7 cellular contexts compared by ENCODE assay signal in genomic region chr11:62552465-62552782, GRCh38. TPM values are rescaled to one million over a fixed set of nuclear protein-coding genes. Genes with fewer than 3 reads are reported as not detected.
DNase-seq lines count a peak whose midpoint lies in the region; ATAC-seq and TF ChIP-seq lines count a peak whose summit lies in the region.

No MANE protein-coding gene starts in this region.

- H3K4me1 Mint-ChIP-seq in activated CD4-positive, alpha-beta memory T cell treated with anti-CD3 and anti-CD28 coated beads for 36 hours (ENCODE audit: low read depth), result peaks cover 88% of the 10 kb centered on the region
- H3K4me1 Mint-ChIP-seq in stimulated activated naive B cell treated with anti-CD40 and anti-IgM and Interleukin-4, amounts not matched to agents 10 μg/mL and 1 μg/mL and 100 μg/mL, for 72 hours, result peaks cover 78 to 88% of the 10 kb centered on the region in 2 donors

- intact Hi-C loops in activated CD4-positive, alpha-beta memory T cell treated with anti-CD3 and anti-CD28 coated beads for 36 hours (cut with micrococcal nuclease), result loop anchor here (1.0 to 5.0 kb wide), 2 partner anchors 8 to 585 kb away; partner anchors contain the start of gene FTH1
- intact Hi-C loops in left ventricle myocardium inferior (cut with micrococcal nuclease), result no loop called here

- no peaks in the 10 kb centered on the region for H3K9me3 ChIP-seq in HUES48 (ENCODE audit: control insufficient read depth, insufficient read depth, low read length)
- H3K9me3 ChIP-seq in left ventricle myocardium inferior (replicated peaks), result no peaks in the 10 kb centered on the region
- H3K9me3 ChIP-seq in Karpas-422 (ENCODE audit: low read length), result no peaks in the 10 kb centered on the region

- POLR2A ChIA-PET in activated CD4-positive, alpha-beta memory T cell treated with anti-CD3 and anti-CD28 coated beads for 36 hours (lab: Charles Lee), result interaction anchor here (0.7 to 9.1 kb wide), 11 partner anchors 8 to 328 kb away, joined by 3 to 188 read pairs (median 7); partner anchors contain the start of genes AHNAK, C11orf98, CSKMT and EEF1G

- TF ChIP-seq CTCF in left ventricle myocardium inferior (IDR thresholded peaks at IDR 0.05; ENCODE audit: borderline replicate concordance), result no peak

- ATAC-seq in stimulated activated naive B cell treated with anti-CD40 and anti-IgM and Interleukin-4, amounts not matched to agents 10 μg/mL and 1 μg/mL and 100 μg/mL, for 72 hours (replicated peaks), result no peak
- no peak for ATAC-seq in GM19452 (IDR thresholded peaks at IDR 0.05; ENCODE audit: unreplicated experiment)

- H3K4me1 ChIP-seq in HUES48 (ENCODE audit: control insufficient read depth, insufficient read depth, low read length) (peaks cover 52% of the 10 kb centered on the region), left ventricle myocardium inferior (peaks cover 100% of the 10 kb centered on the region), Karpas-422 (ENCODE audit: low read length) (peaks cover 39% of the 10 kb centered on the region)

- DNase-seq in activated CD4-positive, alpha-beta memory T cell treated with anti-CD3 and anti-CD28 coated beads for 36 hours, result no peak
- peak; percentile 26 for DNase-seq in left ventricle myocardium inferior
- DNase-seq in stimulated activated naive B cell treated with anti-CD40 and anti-IgM and Interleukin-4, amounts not matched to agents 10 μg/mL and 1 μg/mL and 100 μg/mL, for 72 hours, result no peak
- DNase-seq in Karpas-422, result no peak
- no peak for DNase-seq in stimulated activated CD4-positive, alpha-beta T cell treated with anti-CD3 and anti-CD28 coated beads, Interleukin-1b, Interleukin-23, amount 100 ng/mL, for 48 hours

- H3K27me3 Mint-ChIP-seq in activated CD4-positive, alpha-beta memory T cell treated with anti-CD3 and anti-CD28 coated beads for 36 hours, result peaks cover 2% of the 10 kb centered on the region
- no peaks in the 10 kb centered on the region for H3K27me3 Mint-ChIP-seq in stimulated activated naive B cell treated with anti-CD40 and anti-IgM and Interleukin-4, amounts not matched to agents 10 μg/mL and 1 μg/mL and 100 μg/mL, for 72 hours

- peaks cover 9% of the 10 kb centered on the region for H3K36me3 ChIP-seq in HUES48 (ENCODE audit: control insufficient read depth, insufficient read depth, low read length)
- H3K36me3 ChIP-seq in left ventricle myocardium inferior, result peaks cover 4% of the 10 kb centered on the region
- no peaks in the 10 kb centered on the region for H3K36me3 ChIP-seq in Karpas-422 (ENCODE audit: insufficient read depth, low read length)

- H3K4me3 Mint-ChIP-seq in activated CD4-positive, alpha-beta memory T cell treated with anti-CD3 and anti-CD28 coated beads for 36 hours, result peak overlapping the region; percentile 33
- H3K4me3 Mint-ChIP-seq in stimulated activated naive B cell treated with anti-CD40 and anti-IgM and Interleukin-4, amounts not matched to agents 10 μg/mL and 1 μg/mL and 100 μg/mL, for 72 hours, result peak overlapping the region; percentile 34 to 67

- H3K79me2 ChIP-seq in Karpas-422 (ENCODE audit: low read length), result no peaks in the 10 kb centered on the region

- peak overlapping the region; percentile 85 for H3K27ac Mint-ChIP-seq in activated CD4-positive, alpha-beta memory T cell treated with anti-CD3 and anti-CD28 coated beads for 36 hours
- H3K27ac Mint-ChIP-seq in stimulated activated naive B cell treated with anti-CD40 and anti-IgM and Interleukin-4, amounts not matched to agents 10 μg/mL and 1 μg/mL and 100 μg/mL, for 72 hours, result peak overlapping the region; percentile 98

- H2AFZ ChIP-seq in Karpas-422 (ENCODE audit: low read length), result no peak overlapping the region

- H3K9ac ChIP-seq in HUES48 (ENCODE audit: low read depth, low read length) (no peak overlapping the region), Karpas-422 (ENCODE audit: low read length) (no peak overlapping the region)

- H4K20me1 ChIP-seq in Karpas-422 (ENCODE audit: insufficient read depth, low read depth, low read length), result peaks cover 4% of the 10 kb centered on the region; the same call in 1 of the 2 replicates

- H3K27me3 ChIP-seq in HUES48 (ENCODE audit: control insufficient read depth, insufficient read depth, low read length) (peaks cover 18% of the 10 kb centered on the region), left ventricle myocardium inferior (ENCODE audit: low read depth) (no peaks in the 10 kb centered on the region), Karpas-422 (ENCODE audit: low read length) (no peaks in the 10 kb centered on the region)

- CTCF ChIA-PET in activated CD4-positive, alpha-beta memory T cell treated with anti-CD3 and anti-CD28 coated beads for 36 hours (lab: Charles Lee), result interaction anchor here (0.6 to 6.7 kb wide), 7 partner anchors 8 to 329 kb away, joined by 3 to 123 read pairs (median 9); no protein-coding TSS in a partner anchor

- H3K9me2 ChIP-seq in Karpas-422 (replicated peaks; ENCODE audit: insufficient read depth, low read length), result no peaks in the 10 kb centered on the region

- peaks cover 4% of the 10 kb centered on the region for H3K36me3 Mint-ChIP-seq in activated CD4-positive, alpha-beta memory T cell treated with anti-CD3 and anti-CD28 coated beads for 36 hours
- peaks cover 7 to 21% of the 10 kb centered on the region in 2 donors for H3K36me3 Mint-ChIP-seq in stimulated activated naive B cell treated with anti-CD40 and anti-IgM and Interleukin-4, amounts not matched to agents 10 μg/mL and 1 μg/mL and 100 μg/mL, for 72 hours

- H3K27ac ChIP-seq in HUES48 (ENCODE audit: low read depth, low read length), result peak overlapping the region; percentile 93
- H3K27ac ChIP-seq in left ventricle myocardium inferior (replicated peaks), result peak overlapping the region; percentile 94
- no peak overlapping the region for H3K27ac ChIP-seq in Karpas-422 (ENCODE audit: low read length)

- H3K4me3 ChIP-seq in HUES48 (ENCODE audit: low read depth, low read length) (peak overlapping the region; percentile 38; the same call in 1 of the 2 replicates), left ventricle myocardium inferior (peak overlapping the region; percentile 49), Karpas-422 (ENCODE audit: low read length) (no peak overlapping the region)

- H3K4me2 ChIP-seq in Karpas-422 (ENCODE audit: low read depth, low read length, poor library complexity, severe bottlenecking), result no peak overlapping the region

- H3K9me3 Mint-ChIP-seq in activated CD4-positive, alpha-beta memory T cell treated with anti-CD3 and anti-CD28 coated beads for 36 hours, result no peaks in the 10 kb centered on the region
- peaks cover 2 to 4% of the 10 kb centered on the region in 2 donors for H3K9me3 Mint-ChIP-seq in stimulated activated naive B cell treated with anti-CD40 and anti-IgM and Interleukin-4, amounts not matched to agents 10 μg/mL and 1 μg/mL and 100 μg/mL, for 72 hours

RNA-seq across cellular contexts. Expression of gene AHNAK, which starts 5.8 kb away (rescaled TPM):
- total RNA-seq in activated CD4-positive, alpha-beta memory T cell treated with anti-CD3 and anti-CD28 coated beads for 36 hours, result 10 to 100 TPM; 83.7 to 85.2 TPM
- 290 TPM for total RNA-seq in left ventricle myocardium inferior
- total RNA-seq in Karpas-422 (2014; rRNA removed; shearing (Covaris generic); ENCODE audit: low replicate concordance), result under 0.01 and 0.34 TPM in 2 replicates

RNA-seq across cellular contexts. Expression of gene EEF1G, which starts 21.3 kb away (rescaled TPM):
- total RNA-seq in activated CD4-positive, alpha-beta memory T cell treated with anti-CD3 and anti-CD28 coated beads for 36 hours, result 1,000 to 10,000 TPM; 1,956 to 1,989 TPM
- 958 TPM for total RNA-seq in left ventricle myocardium inferior
- total RNA-seq in Karpas-422 (2014; rRNA removed; shearing (Covaris generic); ENCODE audit: low replicate concordance), result 1,351 and 2,115 TPM in 2 replicates

RNA-seq across cellular contexts. Expression of gene TUT1, which starts 38.9 kb away (rescaled TPM):
- total RNA-seq in activated CD4-positive, alpha-beta memory T cell treated with anti-CD3 and anti-CD28 coated beads for 36 hours, result 10 to 100 TPM; 32.7 to 34.2 TPM
- total RNA-seq in left ventricle myocardium inferior, result 12.5 TPM
- total RNA-seq in Karpas-422 (2014; rRNA removed; shearing (Covaris generic); ENCODE audit: low replicate concordance), result 8.1 and 17.3 TPM in 2 replicates

RNA-seq across cellular contexts. Expression of gene MTA2, which starts 49.2 kb away (rescaled TPM):
- 100 to 1,000 TPM; 166 to 167 TPM for total RNA-seq in activated CD4-positive, alpha-beta memory T cell treated with anti-CD3 and anti-CD28 coated beads for 36 hours
- total RNA-seq in left ventricle myocardium inferior, result 26.3 TPM
- 60.2 and 89.3 TPM in 2 replicates for total RNA-seq in Karpas-422 (2014; rRNA removed; shearing (Covaris generic); ENCODE audit: low replicate concordance)

Comparison
In these comparisons a context has a peak if more than half of its experiments do, and no peak if none do; other contexts are left out.
1. RNA of gene AHNAK, which starts 5.8 kb away (total RNA-seq): 290 TPM in left ventricle myocardium inferior (single experiment) and 83.7 to 85.2 TPM in activated CD4-positive, alpha-beta memory T cell treated with anti-CD3 and anti-CD28 coated beads for 36 hours; under 0.01 to 0.34 TPM in Karpas-422; every median in the first group is over 10 times any median in the second.